ENCODE assay signal across 8 cellular contexts in genomic region chr11:57324886-57325734, GRCh38. TPM values are rescaled to one million over a fixed set of nuclear protein-coding genes. Genes with fewer than 3 reads are reported as not detected.
A peak's percentile ranks its signal among the peaks of the same experiment; 100 is the strongest.
DNase-seq lines count a peak whose midpoint lies in the region; ATAC-seq and TF ChIP-seq lines count a peak whose summit lies in the region.

A gene with protein sequence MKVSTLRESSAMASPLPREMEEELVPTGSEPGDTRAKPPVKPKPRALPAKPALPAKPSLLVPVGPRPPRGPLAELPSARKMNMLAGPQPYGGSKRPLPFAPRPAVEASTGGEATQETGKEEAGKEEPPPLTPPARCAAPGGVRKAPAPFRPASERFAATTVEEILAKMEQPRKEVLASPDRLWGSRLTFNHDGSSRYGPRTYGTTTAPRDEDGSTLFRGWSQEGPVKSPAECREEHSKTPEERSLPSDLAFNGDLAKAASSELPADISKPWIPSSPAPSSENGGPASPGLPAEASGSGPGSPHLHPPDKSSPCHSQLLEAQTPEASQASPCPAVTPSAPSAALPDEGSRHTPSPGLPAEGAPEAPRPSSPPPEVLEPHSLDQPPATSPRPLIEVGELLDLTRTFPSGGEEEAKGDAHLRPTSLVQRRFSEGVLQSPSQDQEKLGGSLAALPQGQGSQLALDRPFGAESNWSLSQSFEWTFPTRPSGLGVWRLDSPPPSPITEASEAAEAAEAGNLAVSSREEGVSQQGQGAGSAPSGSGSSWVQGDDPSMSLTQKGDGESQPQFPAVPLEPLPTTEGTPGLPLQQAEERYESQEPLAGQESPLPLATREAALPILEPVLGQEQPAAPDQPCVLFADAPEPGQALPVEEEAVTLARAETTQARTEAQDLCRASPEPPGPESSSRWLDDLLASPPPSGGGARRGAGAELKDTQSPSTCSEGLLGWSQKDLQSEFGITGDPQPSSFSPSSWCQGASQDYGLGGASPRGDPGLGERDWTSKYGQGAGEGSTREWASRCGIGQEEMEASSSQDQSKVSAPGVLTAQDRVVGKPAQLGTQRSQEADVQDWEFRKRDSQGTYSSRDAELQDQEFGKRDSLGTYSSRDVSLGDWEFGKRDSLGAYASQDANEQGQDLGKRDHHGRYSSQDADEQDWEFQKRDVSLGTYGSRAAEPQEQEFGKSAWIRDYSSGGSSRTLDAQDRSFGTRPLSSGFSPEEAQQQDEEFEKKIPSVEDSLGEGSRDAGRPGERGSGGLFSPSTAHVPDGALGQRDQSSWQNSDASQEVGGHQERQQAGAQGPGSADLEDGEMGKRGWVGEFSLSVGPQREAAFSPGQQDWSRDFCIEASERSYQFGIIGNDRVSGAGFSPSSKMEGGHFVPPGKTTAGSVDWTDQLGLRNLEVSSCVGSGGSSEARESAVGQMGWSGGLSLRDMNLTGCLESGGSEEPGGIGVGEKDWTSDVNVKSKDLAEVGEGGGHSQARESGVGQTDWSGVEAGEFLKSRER (N-terminal part only) (minus strand): TSS chr11:57324952. CDS start chr11:57321885, 3,067 bp downstream.

- no peaks in the 10 kb centered on the region for H3K9me3 ChIP-seq in CD4-positive, CD25-positive, alpha-beta regulatory T cell (ENCODE audit: control insufficient read depth in 2 of 2, low read length in 2 of 2)
- H3K9me3 ChIP-seq in duodenal mucosa (ENCODE audit: control insufficient read depth in 1 of 2, low read length in 2 of 2) (no peaks in the 10 kb centered on the region), right lobe of liver (no peaks in the 10 kb centered on the region)

- CTCF ChIA-PET in activated CD8-positive, alpha-beta T cell treated with anti-CD3 and anti-CD28 coated beads for 36 hours (lab: Charles Lee): interaction anchor here (0.8 to 1.2 kb wide), 8 partner anchors 9 to 202 kb away, joined by 3 to 5 read pairs (median 4); partner anchors contain the start of genes P2RX3 and SSRP1

- 6% methylated on average over 16 of the region's 61 CpGs for WGBS in right lobe of liver (ENCODE audit: insufficient coverage, low coverage, low lambda C conversion rate, missing lambda C conversion rate)

- H3K9ac ChIP-seq in duodenal mucosa (ENCODE audit: low read depth in 1 of 2, low read length in 2 of 2): peak within 1 kb of the TSS; percentile 85 to 97

- peak within 1 kb of the TSS; percentile 97 to 98 (median 98) for H3K27ac Mint-ChIP-seq in CD4-positive, CD25-positive, alpha-beta regulatory T cell
- peak within 1 kb of the TSS; percentile 98 for H3K27ac Mint-ChIP-seq in activated CD8-positive, alpha-beta T cell treated with anti-CD3 and anti-CD28 coated beads for 36 hours

- TF ChIP-seq CTCF in activated CD8-positive, alpha-beta T cell treated with anti-CD3 and anti-CD28 coated beads for 36 hours (IDR thresholded peaks at IDR 0.05): no peak
- TF ChIP-seq CTCF in right lobe of liver (IDR thresholded peaks at IDR 0.05): no peak

- peak within 1 kb of the TSS; percentile 83 for H3K27ac ChIP-seq in CD4-positive, CD25-positive, alpha-beta regulatory T cell (ENCODE audit: insufficient read depth, low read length, poor library complexity, severe bottlenecking)
- H3K27ac ChIP-seq in duodenal mucosa (ENCODE audit: low read depth, low read length) (peak within 1 kb of the TSS; percentile 84), right lobe of liver (peak within 1 kb of the TSS; percentile 86 to 96 (median 88))

- peaks cover 19% of the 10 kb centered on the region for H3K4me1 ChIP-seq in CD4-positive, CD25-positive, alpha-beta regulatory T cell (ENCODE audit: control insufficient read depth, insufficient read depth, low read length, poor library complexity, severe bottlenecking)
- H3K4me1 ChIP-seq in duodenal mucosa (ENCODE audit: control insufficient read depth in 1 of 2, insufficient read depth in 2 of 2, low read length in 2 of 2) (peaks cover 33 to 48% of the 10 kb centered on the region in 2 donors), right lobe of liver (peaks cover 0 to 48% (median 19%) of the 10 kb centered on the region in 4 donors)

- H3K27me3 ChIP-seq in CD4-positive, CD25-positive, alpha-beta regulatory T cell (ENCODE audit: control insufficient read depth, insufficient read depth, low read length): no peaks in the 10 kb centered on the region
- H3K27me3 ChIP-seq in duodenal mucosa (ENCODE audit: control insufficient read depth in 1 of 2, insufficient read depth in 2 of 2, low read length in 2 of 2): no peaks in the 10 kb centered on the region
- H3K27me3 ChIP-seq in right lobe of liver: no peaks in the 10 kb centered on the region

- H3K9me3 Mint-ChIP-seq in CD4-positive, CD25-positive, alpha-beta regulatory T cell: no peaks in the 10 kb centered on the region
- H3K9me3 Mint-ChIP-seq in activated CD8-positive, alpha-beta T cell treated with anti-CD3 and anti-CD28 coated beads for 36 hours: no peaks in the 10 kb centered on the region

- peaks cover 43% of the 10 kb centered on the region for H3K36me3 Mint-ChIP-seq in CD4-positive, CD25-positive, alpha-beta regulatory T cell
- peaks cover 54% of the 10 kb centered on the region for H3K36me3 Mint-ChIP-seq in activated CD8-positive, alpha-beta T cell treated with anti-CD3 and anti-CD28 coated beads for 36 hours (ENCODE audit: low read depth)

- intact Hi-C loops in activated CD8-positive, alpha-beta T cell treated with anti-CD3 and anti-CD28 coated beads for 36 hours (cut with micrococcal nuclease): no loop called here
- intact Hi-C loops in right lobe of liver (cut with DNase I): no loop called here

- peak; percentile 85 to 92 (median 89) for DNase-seq in CD4-positive, CD25-positive, alpha-beta regulatory T cell
- DNase-seq in NCI-H82 (lab: John Stamatoyannopoulos, UW) (peak; percentile 96), right lobe of liver (peak; percentile 98 to 99 (median 98))
- peak; percentile 94 for DNase-seq in activated CD8-positive, alpha-beta T cell treated with anti-CD3 and anti-CD28 coated beads for 36 hours
- DNase-seq in stimulated activated CD4-positive, alpha-beta T cell treated with anti-CD3 and anti-CD28 coated beads, Interleukin-4, amount 100 ng/mL, for 24 hours: peak; percentile 93

- H3K4me1 Mint-ChIP-seq in CD4-positive, CD25-positive, alpha-beta regulatory T cell: peaks cover 0 to 57% (median 31%) of the 10 kb centered on the region in 4 donors
- peaks cover 52% of the 10 kb centered on the region for H3K4me1 Mint-ChIP-seq in activated CD8-positive, alpha-beta T cell treated with anti-CD3 and anti-CD28 coated beads for 36 hours (ENCODE audit: low read depth)

- H3K4me3 ChIP-seq in CD4-positive, CD25-positive, alpha-beta regulatory T cell (ENCODE audit: low read depth, low read length): peak within 1 kb of the TSS; percentile 96
- H3K4me3 ChIP-seq in duodenal mucosa (ENCODE audit: low read depth in 1 of 2, low read length in 2 of 2) (peak within 1 kb of the TSS; percentile 81 to 85), right lobe of liver (peak within 1 kb of the TSS; percentile 65 to 73 (median 70))

- peak within 1 kb of the TSS; percentile 89 to 94 (median 91) for H3K4me3 Mint-ChIP-seq in CD4-positive, CD25-positive, alpha-beta regulatory T cell
- H3K4me3 Mint-ChIP-seq in activated CD8-positive, alpha-beta T cell treated with anti-CD3 and anti-CD28 coated beads for 36 hours: peak within 1 kb of the TSS; percentile 89

- H3K36me3 ChIP-seq in CD4-positive, CD25-positive, alpha-beta regulatory T cell (ENCODE audit: control insufficient read depth, insufficient read depth, low read length): peaks cover 30% of the 10 kb centered on the region
- H3K36me3 ChIP-seq in duodenal mucosa (ENCODE audit: control insufficient read depth in 1 of 2, insufficient read depth in 2 of 2, low read length in 2 of 2): peaks cover 33 to 48% of the 10 kb centered on the region in 2 donors
- peaks cover 0 to 35% (median 17%) of the 10 kb centered on the region in 4 donors for H3K36me3 ChIP-seq in right lobe of liver

- no peaks in the 10 kb centered on the region for H3K27me3 Mint-ChIP-seq in CD4-positive, CD25-positive, alpha-beta regulatory T cell
- H3K27me3 Mint-ChIP-seq in activated CD8-positive, alpha-beta T cell treated with anti-CD3 and anti-CD28 coated beads for 36 hours: no peaks in the 10 kb centered on the region

- peak; percentile 87 to 90 for ATAC-seq in CD4-positive, CD25-positive, alpha-beta regulatory T cell (ENCODE audit: low read depth in 2 of 2)
- ATAC-seq in GM19438 (IDR thresholded peaks at IDR 0.05; ENCODE audit: low read depth, unreplicated experiment) (peak; percentile 85), HG03571 (IDR thresholded peaks at IDR 0.05; ENCODE audit: unreplicated experiment) (peak; percentile 87), right lobe of liver (peak; percentile 78 to 91 (median 85))
- peak; percentile 86 for ATAC-seq in activated CD8-positive, alpha-beta T cell treated with anti-CD3 and anti-CD28 coated beads for 36 hours

- peak; percentile 76 for TF ChIP-seq POLR2A in right lobe of liver (IDR thresholded peaks at IDR 0.05)

- POLR2A ChIA-PET in activated CD8-positive, alpha-beta T cell treated with anti-CD3 and anti-CD28 coated beads for 36 hours (lab: Charles Lee): interaction anchor here (0.7 to 5.8 kb wide), 7 partner anchors 10 to 417 kb away, joined by 3 to 63 read pairs (median 4); partner anchors contain the start of gene SSRP1

RNA-seq across cellular contexts. Expression of the gene that starts here (rescaled TPM):
- 16.3 TPM for total RNA-seq in CD4-positive, CD25-positive, alpha-beta regulatory T cell
- polyA plus RNA-seq in CD4-positive, CD25-positive, alpha-beta regulatory T cell: 1 to 10 TPM; 1.5 to 4.5 (median 2.0) TPM
- 10 to 100 TPM; 18.4 to 23.2 TPM for total RNA-seq in activated CD8-positive, alpha-beta T cell treated with anti-CD3 and anti-CD28 coated beads for 36 hours
- 100 to 1,000 TPM in 2 of 6 experiments, 10 to 100 TPM in 4; 52.4 to 124 (median 92.7) TPM for total RNA-seq in right lobe of liver

Comparison
In these comparisons a context has a peak if more than half of its experiments do, and no peak if none do; other contexts are left out.
1. Peak in every context shown above with its lines: DNase-seq, ATAC-seq, H3K4me3 ChIP-seq and H3K27ac ChIP-seq.